Comparison of ENCODE assay signal across 1 cellular context in genomic region chr16:14405611-14406537, GRCh38.
TF ChIP-seq lines count a peak whose summit lies in the region.

No MANE protein-coding gene starts in this region.

TF ChIP-seq in GM12878, 131 proteins besides CTCF, POLR2A, EP300 and RAD21 (continued from another document):
- TF ChIP-seq ZBTB11 (CRISPR knock-in tag; IDR thresholded peaks at IDR 0.05) (no peak), RB1 (IDR thresholded peaks at IDR 0.05; ENCODE audit: borderline replicate concordance) (no peak), BRCA1 (IDR thresholded peaks at IDR 0.05; ENCODE audit: low read depth, low read length) (no peak), RCOR1 (conservative IDR thresholded peaks at IDR 0.05; ENCODE audit: low read depth, low read length) (no peak), BACH1 (IDR thresholded peaks at IDR 0.05; ENCODE audit: borderline replicate concordance) (peak; percentile 46; the same call in 1 of the 2 replicates), ZNF24 (IDR thresholded peaks at IDR 0.05) (no peak), POLR2AphosphoS2 (IDR thresholded peaks at IDR 0.05; ENCODE audit: low read depth, low read length) (no peak), SMARCA5 (IDR thresholded peaks at IDR 0.05) (peak; percentile 86)
